In the genomic region with DNA sequence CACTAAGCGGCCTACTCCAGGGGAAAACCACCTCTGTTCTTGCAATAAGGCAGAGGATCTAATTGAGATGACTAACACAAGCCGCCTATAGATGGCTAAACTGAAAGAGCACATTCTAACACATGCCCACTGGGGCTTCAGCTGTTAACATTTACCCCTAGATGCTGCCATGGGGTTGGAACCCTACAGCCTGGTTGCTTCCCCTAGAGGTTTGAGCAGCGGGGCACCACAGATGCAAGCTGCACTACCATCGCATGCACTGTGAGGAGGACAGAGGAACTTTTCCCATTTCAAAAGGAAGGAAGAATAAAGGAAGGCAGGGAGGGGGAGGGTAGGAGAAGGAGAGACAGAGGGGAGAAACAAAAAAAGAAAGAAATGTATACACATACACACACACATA, we compare ENCODE assay signal across 2 cellular contexts.
TF ChIP-seq lines count a peak whose summit lies in the region.

No MANE protein-coding gene starts in this region.

TF ChIP-seq in GM23338, 12 proteins besides CTCF, POLR2A, EP300 and RAD21 (continues in another document):
- TF ChIP-seq EZH2 (IDR thresholded peaks at IDR 0.05; ENCODE audit: low read depth, unreplicated experiment) (no peak), JUNB (IDR thresholded peaks at IDR 0.05; ENCODE audit: unreplicated experiment) (no peak), NANOG (IDR thresholded peaks at IDR 0.05; ENCODE audit: borderline replicate concordance) (no peak), STAT1 (IDR thresholded peaks at IDR 0.05; ENCODE audit: unreplicated experiment) (no peak), REST (IDR thresholded peaks at IDR 0.05; ENCODE audit: unreplicated experiment) (no peak), EZH2phosphoT487 (IDR thresholded peaks at IDR 0.05; ENCODE audit: unreplicated experiment) (no peak), ZNF331 (CRISPR knock-in tag; IDR thresholded peaks at IDR 0.05; ENCODE audit: low read depth) (no peak), CREB1 (CRISPR knock-in tag; IDR thresholded peaks at IDR 0.05; ENCODE audit: low read depth) (no peak), ZNF114 (CRISPR knock-in tag; IDR thresholded peaks at IDR 0.05) (no peak)
- TF ChIP-seq, protein P1, sequence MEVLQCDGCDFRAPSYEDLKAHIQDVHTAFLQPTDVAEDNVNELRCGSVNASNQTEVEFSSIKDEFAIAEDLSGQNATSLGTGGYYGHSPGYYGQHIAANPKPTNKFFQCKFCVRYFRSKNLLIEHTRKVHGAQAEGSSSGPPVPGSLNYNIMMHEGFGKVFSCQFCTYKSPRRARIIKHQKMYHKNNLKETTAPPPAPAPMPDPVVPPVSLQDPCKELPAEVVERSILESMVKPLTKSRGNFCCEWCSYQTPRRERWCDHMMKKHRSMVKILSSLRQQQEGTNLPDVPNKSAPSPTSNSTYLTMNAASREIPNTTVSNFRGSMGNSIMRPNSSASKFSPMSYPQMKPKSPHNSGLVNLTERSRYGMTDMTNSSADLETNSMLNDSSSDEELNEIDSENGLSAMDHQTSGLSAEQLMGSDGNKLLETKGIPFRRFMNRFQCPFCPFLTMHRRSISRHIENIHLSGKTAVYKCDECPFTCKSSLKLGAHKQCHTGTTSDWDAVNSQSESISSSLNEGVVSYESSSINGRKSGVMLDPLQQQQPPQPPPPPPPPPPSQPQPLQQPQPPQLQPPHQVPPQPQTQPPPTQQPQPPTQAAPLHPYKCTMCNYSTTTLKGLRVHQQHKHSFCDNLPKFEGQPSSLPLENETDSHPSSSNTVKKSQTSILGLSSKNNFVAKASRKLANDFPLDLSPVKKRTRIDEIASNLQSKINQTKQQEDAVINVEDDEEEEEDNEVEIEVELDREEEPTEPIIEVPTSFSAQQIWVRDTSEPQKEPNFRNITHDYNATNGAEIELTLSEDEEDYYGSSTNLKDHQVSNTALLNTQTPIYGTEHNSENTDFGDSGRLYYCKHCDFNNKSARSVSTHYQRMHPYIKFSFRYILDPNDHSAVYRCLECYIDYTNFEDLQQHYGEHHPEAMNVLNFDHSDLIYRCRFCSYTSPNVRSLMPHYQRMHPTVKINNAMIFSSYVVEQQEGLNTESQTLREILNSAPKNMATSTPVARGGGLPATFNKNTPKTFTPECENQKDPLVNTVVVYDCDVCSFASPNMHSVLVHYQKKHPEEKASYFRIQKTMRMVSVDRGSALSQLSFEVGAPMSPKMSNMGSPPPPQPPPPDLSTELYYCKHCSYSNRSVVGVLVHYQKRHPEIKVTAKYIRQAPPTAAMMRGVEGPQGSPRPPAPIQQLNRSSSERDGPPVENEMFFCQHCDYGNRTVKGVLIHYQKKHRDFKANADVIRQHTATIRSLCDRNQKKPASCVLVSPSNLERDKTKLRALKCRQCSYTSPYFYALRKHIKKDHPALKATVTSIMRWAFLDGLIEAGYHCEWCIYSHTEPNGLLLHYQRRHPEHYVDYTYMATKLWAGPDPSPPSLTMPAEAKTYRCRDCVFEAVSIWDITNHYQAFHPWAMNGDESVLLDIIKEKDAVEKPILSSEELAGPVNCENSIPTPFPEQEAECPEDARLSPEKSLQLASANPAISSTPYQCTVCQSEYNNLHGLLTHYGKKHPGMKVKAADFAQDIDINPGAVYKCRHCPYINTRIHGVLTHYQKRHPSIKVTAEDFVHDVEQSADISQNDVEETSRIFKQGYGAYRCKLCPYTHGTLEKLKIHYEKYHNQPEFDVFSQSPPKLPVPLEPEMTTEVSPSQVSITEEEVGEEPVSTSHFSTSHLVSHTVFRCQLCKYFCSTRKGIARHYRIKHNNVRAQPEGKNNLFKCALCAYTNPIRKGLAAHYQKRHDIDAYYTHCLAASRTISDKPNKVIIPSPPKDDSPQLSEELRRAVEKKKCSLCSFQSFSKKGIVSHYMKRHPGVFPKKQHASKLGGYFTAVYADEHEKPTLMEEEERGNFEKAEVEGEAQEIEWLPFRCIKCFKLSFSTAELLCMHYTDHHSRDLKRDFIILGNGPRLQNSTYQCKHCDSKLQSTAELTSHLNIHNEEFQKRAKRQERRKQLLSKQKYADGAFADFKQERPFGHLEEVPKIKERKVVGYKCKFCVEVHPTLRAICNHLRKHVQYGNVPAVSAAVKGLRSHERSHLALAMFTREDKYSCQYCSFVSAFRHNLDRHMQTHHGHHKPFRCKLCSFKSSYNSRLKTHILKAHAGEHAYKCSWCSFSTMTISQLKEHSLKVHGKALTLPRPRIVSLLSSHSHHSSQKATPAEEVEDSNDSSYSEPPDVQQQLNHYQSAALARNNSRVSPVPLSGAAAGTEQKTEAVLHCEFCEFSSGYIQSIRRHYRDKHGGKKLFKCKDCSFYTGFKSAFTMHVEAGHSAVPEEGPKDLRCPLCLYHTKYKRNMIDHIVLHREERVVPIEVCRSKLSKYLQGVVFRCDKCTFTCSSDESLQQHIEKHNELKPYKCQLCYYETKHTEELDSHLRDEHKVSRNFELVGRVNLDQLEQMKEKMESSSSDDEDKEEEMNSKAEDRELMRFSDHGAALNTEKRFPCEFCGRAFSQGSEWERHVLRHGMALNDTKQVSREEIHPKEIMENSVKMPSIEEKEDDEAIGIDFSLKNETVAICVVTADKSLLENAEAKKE (CRISPR knock-in tag; IDR thresholded peaks at IDR 0.05): no peak

TF ChIP-seq in H1, 55 proteins besides CTCF, POLR2A, EP300 and RAD21:
- TF ChIP-seq, protein P2, sequence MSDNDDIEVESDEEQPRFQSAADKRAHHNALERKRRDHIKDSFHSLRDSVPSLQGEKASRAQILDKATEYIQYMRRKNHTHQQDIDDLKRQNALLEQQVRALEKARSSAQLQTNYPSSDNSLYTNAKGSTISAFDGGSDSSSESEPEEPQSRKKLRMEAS (IDR thresholded peaks at IDR 0.05): no peak
- TF ChIP-seq NRF1 (IDR thresholded peaks at IDR 0.05; ENCODE audit: low read depth, low read length): no peak
- TF ChIP-seq ASH2L (IDR thresholded peaks at IDR 0.05; ENCODE audit: low read length): no peak
- no peak for TF ChIP-seq EGR1 (IDR thresholded peaks at IDR 0.05; ENCODE audit: borderline replicate concordance, low read depth, low read length)
- TF ChIP-seq JUN (IDR thresholded peaks at IDR 0.05; ENCODE audit: low read depth, low read length): no peak
